13 cellular contexts compared by ENCODE assay signal in genomic region chr22:42683599-42684283, GRCh38. TPM values are rescaled to one million over a fixed set of nuclear protein-coding genes. Genes with fewer than 3 reads are reported as not detected.
DNase-seq lines count a peak whose midpoint lies in the region; ATAC-seq and TF ChIP-seq lines count a peak whose summit lies in the region.
"Had no signal": no experiment of that assay in that cellular context is flagged by ENCODE, and none has a peak within 500 bp of the region (broad histone marks: within the 10 kb centered on the region; RNA-seq: fewer than 3 reads in every experiment).

No MANE protein-coding gene starts in this region.

- H3K4me1 ChIP-seq in Panc1 (ENCODE audit: control insufficient read depth, insufficient read depth, low read length) (peaks cover 9% of the 10 kb centered on the region), thoracic aorta (ENCODE audit: control insufficient read depth in 1 of 2, low read depth in 2 of 2) (peaks cover 43 to 69% of the 10 kb centered on the region in 2 donors), A673 (ENCODE audit: insufficient read depth, low read length, poor library complexity, severe bottlenecking) (peaks cover 30% of the 10 kb centered on the region)

- H3K9me3 ChIP-seq in Panc1 (ENCODE audit: control insufficient read depth, insufficient read depth, low read depth, low read length) = no peaks in the 10 kb centered on the region
- H3K9me3 ChIP-seq in thoracic aorta = no peaks in the 10 kb centered on the region
- no peaks in the 10 kb centered on the region for H3K9me3 ChIP-seq in A673 (ENCODE audit: low read depth, low read length, poor library complexity, severe bottlenecking)
- H3K9me3 ChIP-seq: adrenal gland had no signal

- intact Hi-C loops in Panc1 (cut with micrococcal nuclease; ENCODE audit: unreplicated experiment) (no loop called here), A673 (cut with micrococcal nuclease; ENCODE audit: unreplicated experiment) (no loop called here)

- H3K36me3 ChIP-seq in Panc1 (ENCODE audit: control insufficient read depth, insufficient read depth, low read length) (no peaks in the 10 kb centered on the region), thoracic aorta (no peaks in the 10 kb centered on the region), A673 (ENCODE audit: insufficient read depth, low read length, poor library complexity, severe bottlenecking) (no peaks in the 10 kb centered on the region)
- H3K36me3 ChIP-seq: adrenal gland had no signal

- BruUV-seq in Panc1 (replicated peaks; lab: Mats Ljungman, UMichigan) (no TSS peak), A673 (replicated peaks; lab: Mats Ljungman, UMichigan) (no TSS peak)

- no peak overlapping the region for H3K27ac ChIP-seq in Panc1 (ENCODE audit: low read length)
- H3K27ac ChIP-seq in thoracic aorta = peak overlapping the region; percentile 93 to 97
- no peak overlapping the region for H3K27ac ChIP-seq in A673 (ENCODE audit: low read depth, low read length, poor library complexity, severe bottlenecking)

- POLR2A ChIA-PET in Panc1 (lab: Charles Lee) = interaction anchor here (0.6 kb wide), 1 partner anchor 34 kb away, joined by 3 read pairs; no protein-coding TSS in a partner anchor
- POLR2A ChIA-PET in A673 (lab: Charles Lee; ENCODE audit: low non-redundant PET) = interaction anchor here (0.8 kb wide), 1 partner anchor 17 kb away, joined by 3 read pairs; no protein-coding TSS in a partner anchor

- CTCF ChIA-PET in Panc1 (lab: Charles Lee) (interaction anchor here (0.6 kb wide), 1 partner anchor 277 kb away, joined by 3 read pairs; no protein-coding TSS in a partner anchor), A673 (lab: Charles Lee) (no interaction called here)

- H3K27me3 ChIP-seq in Panc1 (ENCODE audit: control insufficient read depth, insufficient read depth, low read length) (no peaks in the 10 kb centered on the region), thoracic aorta (replicated peaks; ENCODE audit: insufficient read depth) (no peaks in the 10 kb centered on the region), A673 (replicated peaks; ENCODE audit: insufficient read depth, low read depth, low read length, poor library complexity) (no peaks in the 10 kb centered on the region)
- H3K27me3 ChIP-seq: adrenal gland had no signal

- no peak overlapping the region for H3K4me3 ChIP-seq in Panc1 (ENCODE audit: low read depth in 2 of 2, low read length in 2 of 2)
- no peak overlapping the region for H3K4me3 ChIP-seq in thoracic aorta
- no peak overlapping the region for H3K4me3 ChIP-seq in A673 (ENCODE audit: low read depth, low read length, poor library complexity, severe bottlenecking)
- H3K4me3 ChIP-seq: adrenal gland had no signal

- DNase-seq in Panc1 (ENCODE audit: low read depth, low spot score) (no peak), fibroblast of gingiva (ENCODE audit: low read depth) (peak; percentile 98), mucosa of gallbladder (ENCODE audit: low spot score) (peak; percentile 66), thoracic aorta (ENCODE audit: low spot score) (no peak), NCI-H1436 (lab: John Stamatoyannopoulos, UW) (no peak), A673 (ENCODE audit: low spot score) (no peak)
- DNase-seq: NCI-H524 treated with DMSO at 0.1 percent for 48 hours; stimulated activated CD4-positive, alpha-beta T cell treated with anti-CD3 and anti-CD28 coated beads, Interleukin-15, amount 100 ng/mL, for 24 hours; stimulated activated naive CD8-positive, alpha-beta T cell treated with anti-CD3 and anti-CD28 coated beads, Interleukin-15, Interleukin-2, amounts not matched to agents 100 U/mL and 50 U/mL, for 24 hours had no signal

- in situ Hi-C loops in Panc1 (cut with HindIII; ENCODE audit: low pct_unique_long_range_greater_than_20kb, low sequenced_read_pairs) = no loop called here

- ATAC-seq in Panc1 (0 out of 2 replicates have a peak, but pooled peaks have one; percentile 22), thoracic aorta (ENCODE audit: insufficient number of reproducible peaks, low FRiP score, low read depth) (peak; percentile 5), HG02571 (IDR thresholded peaks at IDR 0.05; ENCODE audit: unreplicated experiment) (no peak), HG03045 (IDR thresholded peaks at IDR 0.05; ENCODE audit: unreplicated experiment) (no peak)
- ATAC-seq: esophagus mucosa; stimulated activated naive CD8-positive, alpha-beta T cell treated with anti-CD3 and anti-CD28 coated beads, Interleukin-15, Interleukin-2, amounts not matched to agents 100 U/mL and 50 U/mL, for 24 hours had no signal

- TF ChIP-seq CTCF in Panc1 (IDR thresholded peaks at IDR 0.05) = no peak
- no peak for TF ChIP-seq CTCF in thoracic aorta (IDR thresholded peaks at IDR 0.05)
- no peak for TF ChIP-seq CTCF in A673 (conservative IDR thresholded peaks at IDR 0.05; ENCODE audit: low read depth, low read length)

RNA-seq across cellular contexts. Expression of gene CYB5R3, which starts 34.5 kb away (rescaled TPM):
- total RNA-seq in Panc1 (2021; ENCODE audit: unreplicated experiment) (102 TPM), mucosa of gallbladder (240 TPM), thoracic aorta (100 to 1,000 TPM; 209 to 606 TPM), A673 (2021) (172 and 176 TPM in 2 replicates)
- 194 TPM for polyA plus RNA-seq in Panc1 (2012; ENCODE audit: insufficient read length)

RNA-seq across cellular contexts. Expression of gene A4GALT, which starts 36.9 kb away (rescaled TPM):
- total RNA-seq in Panc1 (2021; ENCODE audit: unreplicated experiment) = 6.9 TPM
- polyA plus RNA-seq in Panc1 (2012; ENCODE audit: insufficient read length) = 9.5 TPM
- total RNA-seq in mucosa of gallbladder = 8.7 TPM
- 10 to 100 TPM; 68.4 to 77.3 TPM for total RNA-seq in thoracic aorta
- 21.9 and 23.7 TPM in 2 replicates for total RNA-seq in A673 (2021)

RNA-seq across cellular contexts. Expression of gene ATP5MGL, which starts 43.3 kb away (rescaled TPM):
- total RNA-seq in Panc1 (2021; ENCODE audit: unreplicated experiment) = 0.23 TPM
- 0.30 TPM for polyA plus RNA-seq in Panc1 (2012; ENCODE audit: insufficient read length)
- 1.7 TPM for total RNA-seq in mucosa of gallbladder
- total RNA-seq in thoracic aorta = not detected
- total RNA-seq in A673 (2021) = 1.2 and 1.9 TPM in 2 replicates
- polyA plus RNA-seq: adrenal gland had no signal

Comparison
In these comparisons a context has a peak if more than half of its experiments do, and no peak if none do; other contexts are left out.
1. ATAC-seq: peak in Panc1 (single experiment) and thoracic aorta (single experiment); none in HG02571 (single experiment) and HG03045 (single experiment).
2. DNase-seq: peak in fibroblast of gingiva (single experiment) and mucosa of gallbladder (single experiment); none in Panc1 (single experiment), thoracic aorta (single experiment), NCI-H1436 (single experiment) and A673 (single experiment).
3. H3K27ac ChIP-seq: peak in thoracic aorta (2 of 2); none in Panc1 (single experiment) and A673 (single experiment).